Comparison of ENCODE assay signal across 8 cellular contexts in the genomic region with DNA sequence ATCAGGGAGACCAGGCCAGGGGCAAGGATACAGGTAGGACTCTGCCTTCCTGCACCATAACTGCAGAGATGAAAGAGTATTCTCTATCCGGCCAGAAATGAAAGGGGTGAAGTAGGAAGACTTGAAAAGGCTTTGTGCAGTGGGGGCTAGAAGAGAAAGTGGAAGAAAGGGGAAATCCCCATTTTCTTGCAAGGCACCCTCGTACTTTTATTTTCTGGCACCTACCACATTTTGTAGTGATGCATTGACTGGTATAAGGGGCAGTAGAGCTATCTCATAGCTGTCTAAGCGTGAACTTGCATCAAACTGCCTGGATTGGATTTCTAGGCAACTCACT. TPM values are rescaled to one million over a fixed set of nuclear protein-coding genes. Genes with fewer than 3 reads are reported as not detected.
DNase-seq lines count a peak whose midpoint lies in the region; ATAC-seq and TF ChIP-seq lines count a peak whose summit lies in the region.

No MANE protein-coding gene starts in this region.

- intact Hi-C loops in aorta (cut with DNase I): no loop called here

- H3K9me3 ChIP-seq in BLaER1: no peaks in the 10 kb centered on the region
- no peaks in the 10 kb centered on the region for H3K9me3 ChIP-seq in aorta (ENCODE audit: control insufficient read depth, low read length)

- peak overlapping the region; percentile 93 for H3K4me2 ChIP-seq in BLaER1

- H3K4me3 ChIP-seq in BLaER1 (peak overlapping the region; percentile 74), LNCaP clone FGC (ENCODE audit: low read depth, low read length) (peak overlapping the region; percentile 58), aorta (ENCODE audit: low read length in 2 of 2) (no peak overlapping the region)

- no peak overlapping the region for H3K27ac Mint-ChIP-seq in nephron

- peaks cover 22% of the 10 kb centered on the region for H3K27me3 Mint-ChIP-seq in nephron (ENCODE audit: low read depth)

- peaks cover 19% of the 10 kb centered on the region for H3K36me3 ChIP-seq in BLaER1
- H3K36me3 ChIP-seq in aorta (ENCODE audit: control insufficient read depth in 1 of 2, insufficient read depth in 2 of 2, low read length in 1 of 2): peaks cover 0 to 6% of the 10 kb centered on the region in 2 donors

- H3K36me3 Mint-ChIP-seq in nephron (ENCODE audit: low read depth): peaks cover 14% of the 10 kb centered on the region

- TF ChIP-seq CTCF in LNCaP clone FGC (IDR thresholded peaks at IDR 0.05; ENCODE audit: control insufficient read depth, extremely low read depth, insufficient read depth) (no peak), nephron (IDR thresholded peaks at IDR 0.05; ENCODE audit: unreplicated experiment in 3 of 3) (no peak)

- WGBS in aorta, 2 donors: 43 to 45% methylated on average over 3 of the region's 3 CpGs

- H4K20me1 ChIP-seq in BLaER1: peaks cover 19% of the 10 kb centered on the region

- DNase-seq in LNCaP clone FGC (ENCODE audit: low read depth): no peak
- DNase-seq in caudate nucleus (lab: John Stamatoyannopoulos, UW): no peak
- DNase-seq in hypothalamus (lab: John Stamatoyannopoulos, UW): no peak
- no peak for DNase-seq in aorta
- no peak for DNase-seq in DMS153 (lab: John Stamatoyannopoulos, UW)

- H3K27ac ChIP-seq in BLaER1: peak overlapping the region; percentile 78
- peak overlapping the region; percentile 52 for H3K27ac ChIP-seq in caudate nucleus (ENCODE audit: low read depth, low read length)
- H3K27ac ChIP-seq in aorta (ENCODE audit: low read depth in 1 of 2, low read length in 2 of 2): peak overlapping the region in 1 of 2 donors; percentile 46

- H3K27me3 ChIP-seq in BLaER1 (no peaks in the 10 kb centered on the region), aorta (ENCODE audit: control insufficient read depth in 1 of 2, insufficient read depth in 2 of 2, low read length in 1 of 2) (no peaks in the 10 kb centered on the region)

- peak; percentile 6 for ATAC-seq in GM19372 (IDR thresholded peaks at IDR 0.05; ENCODE audit: low read depth, unreplicated experiment)
- no peak for ATAC-seq in aorta (ENCODE audit: low FRiP score)

- peaks cover 26% of the 10 kb centered on the region for H3K4me1 Mint-ChIP-seq in nephron

- H3K9me3 Mint-ChIP-seq in nephron: no peaks in the 10 kb centered on the region

- peak overlapping the region; percentile 80 for H3K9ac ChIP-seq in BLaER1

- H3K4me1 ChIP-seq in BLaER1: peaks cover 52% of the 10 kb centered on the region
- peaks cover 2% of the 10 kb centered on the region in 2 donors for H3K4me1 ChIP-seq in aorta (ENCODE audit: control insufficient read depth in 1 of 2, insufficient read depth in 2 of 2, low read length in 2 of 2)

- H3K4me3 Mint-ChIP-seq in nephron: peak overlapping the region; percentile 77 to 81 (median 80)

RNA-seq across cellular contexts. Expression of gene CAMK2G, which starts 0.8 kb away (rescaled TPM):
- 10 to 100 TPM; 70.6 to 76.7 TPM for total RNA-seq in aorta
- 10 to 100 TPM; 37.1 to 70.9 TPM for polyA plus RNA-seq in aorta

RNA-seq across cellular contexts. Expression of gene PLAU, which starts 35.8 kb away (rescaled TPM):
- 10 to 100 TPM; 33.6 to 35.4 TPM for total RNA-seq in aorta
- 10 to 100 TPM in 1 of 2 donors, 1 to 10 TPM in 1; 9.6 to 13.6 TPM for polyA plus RNA-seq in aorta

Comparison
In these comparisons a context has a peak if more than half of its experiments do, and no peak if none do; other contexts are left out.
1. H3K4me3 ChIP-seq: peak in BLaER1 (single experiment) and LNCaP clone FGC (single experiment); none in aorta (0 of 2).